Comparison of ENCODE assay signal across 34 cellular contexts in genomic region chr6:88031550-88031949, GRCh38. TPM values are rescaled to one million over a fixed set of nuclear protein-coding genes. Genes with fewer than 3 reads are reported as not detected.
"Had no signal": no experiment of that assay in that cellular context is flagged by ENCODE, and none has a peak within 500 bp of the region (broad histone marks: within the 10 kb centered on the region; RNA-seq: fewer than 3 reads in every experiment).

No MANE protein-coding gene starts in this region.

- FAIRE-seq: astrocyte, bronchial epithelial cell, urothelium cell line had no signal

- H3K4me1 Mint-ChIP-seq: activated CD4-positive, alpha-beta T cell treated with anti-CD3 and anti-CD28 coated beads for 36 hours; endodermal cell; immature natural killer cell; mesothelial cell of epicardium; naive thymus-derived CD8-positive, alpha-beta T cell; stimulated activated memory B cell treated with anti-CD40 and anti-IgM and Interleukin-4, amounts not matched to agents 10 μg/mL and 1 μg/mL and 100 μg/mL, for 72 hours; WTC11 had no signal

- H3K4me1 ChIP-seq: adrenal gland, left lung, sigmoid colon, stomach, suprapubic skin, tibial nerve had no signal

- H3K27me3 ChIP-seq: adrenal gland, left lung, sigmoid colon, stomach, suprapubic skin, tibial nerve had no signal

- ATAC-seq: activated CD4-positive, alpha-beta T cell treated with anti-CD3 and anti-CD28 coated beads for 36 hours; left lung; naive thymus-derived CD8-positive, alpha-beta T cell; stimulated activated memory B cell treated with anti-CD40 and anti-IgM and Interleukin-4, amounts not matched to agents 10 μg/mL and 1 μg/mL and 100 μg/mL, for 72 hours; WTC11 had no signal

- H3K4me3 Mint-ChIP-seq: activated CD4-positive, alpha-beta T cell treated with anti-CD3 and anti-CD28 coated beads for 36 hours; activated naive CD8-positive, alpha-beta T cell; activated T-cell treated with anti-CD3 and anti-CD28 coated beads, Interleukin-2, amount 50 U/mL, for 24 hours; endodermal cell; immature natural killer cell; mesothelial cell of epicardium; naive thymus-derived CD8-positive, alpha-beta T cell; stimulated activated memory B cell treated with anti-CD40 and anti-IgM and Interleukin-4, amounts not matched to agents 10 μg/mL and 1 μg/mL and 100 μg/mL, for 72 hours; WTC11 had no signal

- H3K27me3 Mint-ChIP-seq: stimulated activated memory B cell treated with anti-CD40 and anti-IgM and Interleukin-4, amounts not matched to agents 10 μg/mL and 1 μg/mL and 100 μg/mL, for 72 hours had no signal

- H3K27ac ChIP-seq: adrenal gland, left lung, sigmoid colon, stomach, suprapubic skin, tibial nerve had no signal

- H3K36me3 ChIP-seq: adrenal gland, left lung, sigmoid colon, stomach, suprapubic skin, tibial nerve had no signal

- DNase-seq: activated CD4-positive, alpha-beta T cell treated with anti-CD3 and anti-CD28 coated beads for 36 hours; activated CD4-positive, alpha-beta T cell treated with anti-CD3 and anti-CD28 coated beads, Interleukin-2, amount 50 U/mL, for 4 hours; activated CD8-positive, alpha-beta memory T cell treated with anti-CD3 and anti-CD28 coated beads for 24 hours; activated CD8-positive, alpha-beta memory T cell treated with anti-CD3 and anti-CD28 coated beads, Interleukin-2, amount 50 U/mL, for 4 hours; activated naive CD4-positive, alpha-beta T cell; activated T-cell treated with anti-CD3 and anti-CD28 coated beads, Interleukin-2, amount 50 U/mL, for 24 hours; adrenal gland; cortex of kidney; endodermal cell; immature natural killer cell; kidney glomerular epithelial cell; left lung; naive thymus-derived CD8-positive, alpha-beta T cell; sigmoid colon; stimulated activated CD4-positive, alpha-beta T cell treated with anti-CD3 and anti-CD28 coated beads, Interleukin-15, amount 100 ng/mL, for 24 hours; stomach; T1000 had no signal

- H3K27ac Mint-ChIP-seq: activated CD4-positive, alpha-beta T cell treated with anti-CD3 and anti-CD28 coated beads for 36 hours; activated naive CD8-positive, alpha-beta T cell; activated T-cell treated with anti-CD3 and anti-CD28 coated beads, Interleukin-2, amount 50 U/mL, for 24 hours; activated T-helper 2 cell treated with anti-CD3 and anti-CD28 coated beads, Interferon-gamma antibody, Interleukin-2, Interleukin-4, amounts not matched to agents 10 μg/mL and 5 μg/mL and 100 μg/mL, durations not matched to agents 14 hours and 24 hours and 36 hours; endodermal cell; immature natural killer cell; mesothelial cell of epicardium; naive thymus-derived CD8-positive, alpha-beta T cell; stimulated activated memory B cell treated with anti-CD40 and anti-IgM and Interleukin-4, amounts not matched to agents 10 μg/mL and 1 μg/mL and 100 μg/mL, for 72 hours; WTC11 had no signal

- H3K4me3 ChIP-seq: adrenal gland, left lung, lung, sigmoid colon, smooth muscle cell, stomach, suprapubic skin, tibial nerve had no signal

- H3K4me2 ChIP-seq: smooth muscle cell had no signal

RNA-seq across cellular contexts. Expression of gene SPACA1, which starts 16.1 kb away (rescaled TPM):
- total RNA-seq: activated CD4-positive, alpha-beta T cell treated with anti-CD3 and anti-CD28 coated beads for 36 hours; activated T-helper 2 cell treated with anti-CD3 and anti-CD28 coated beads, Interferon-gamma antibody, Interleukin-2, Interleukin-4, amounts not matched to agents 10 μg/mL and 5 μg/mL and 100 μg/mL, durations not matched to agents 14 hours and 24 hours and 36 hours; adrenal gland; astrocyte; bronchial epithelial cell; endodermal cell; epithelial cell of proximal tubule; fibroblast of lung; left lung; lung; mesothelial cell of epicardium; naive thymus-derived CD8-positive, alpha-beta T cell; osteoblast; posterior vena cava; renal cortical epithelial cell; sigmoid colon; smooth muscle cell; stomach; suprapubic skin; tibial nerve; WTC11 had no signal
- polyA plus RNA-seq: adrenal gland; fibroblast of lung; immature natural killer cell; lung; naive thymus-derived CD8-positive, alpha-beta T cell; sigmoid colon; smooth muscle cell; stomach had no signal
